Comparison of ENCODE assay signal across 1 cellular context in genomic region chr15:51971353-51972133, GRCh38.
TF ChIP-seq lines count a peak whose summit lies in the region.

TSS of gene LEO1 (minus strand) at chr15:51971778. CDS start at chr15:51971745, 33 bp downstream.

TF ChIP-seq in HepG2, 621 proteins besides CTCF, POLR2A, EP300 and RAD21 (continued from another document and continues in another):
- TF ChIP-seq, protein P1, sequence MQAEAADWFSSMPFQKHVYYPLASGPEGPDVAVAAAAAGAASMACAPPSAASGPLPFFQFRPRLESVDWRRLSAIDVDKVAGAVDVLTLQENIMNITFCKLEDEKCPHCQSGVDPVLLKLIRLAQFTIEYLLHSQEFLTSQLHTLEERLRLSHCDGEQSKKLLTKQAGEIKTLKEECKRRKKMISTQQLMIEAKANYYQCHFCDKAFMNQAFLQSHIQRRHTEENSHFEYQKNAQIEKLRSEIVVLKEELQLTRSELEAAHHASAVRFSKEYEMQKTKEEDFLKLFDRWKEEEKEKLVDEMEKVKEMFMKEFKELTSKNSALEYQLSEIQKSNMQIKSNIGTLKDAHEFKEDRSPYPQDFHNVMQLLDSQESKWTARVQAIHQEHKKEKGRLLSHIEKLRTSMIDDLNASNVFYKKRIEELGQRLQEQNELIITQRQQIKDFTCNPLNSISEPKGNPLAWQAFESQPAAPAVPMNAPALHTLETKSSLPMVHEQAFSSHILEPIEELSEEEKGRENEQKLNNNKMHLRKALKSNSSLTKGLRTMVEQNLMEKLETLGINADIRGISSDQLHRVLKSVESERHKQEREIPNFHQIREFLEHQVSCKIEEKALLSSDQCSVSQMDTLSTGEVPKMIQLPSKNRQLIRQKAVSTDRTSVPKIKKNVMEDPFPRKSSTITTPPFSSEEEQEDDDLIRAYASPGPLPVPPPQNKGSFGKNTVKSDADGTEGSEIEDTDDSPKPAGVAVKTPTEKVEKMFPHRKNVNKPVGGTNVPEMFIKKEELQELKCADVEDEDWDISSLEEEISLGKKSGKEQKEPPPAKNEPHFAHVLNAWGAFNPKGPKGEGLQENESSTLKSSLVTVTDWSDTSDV (CRISPR knock-in tag; IDR thresholded peaks at IDR 0.05): no peak
- TF ChIP-seq, protein P2, sequence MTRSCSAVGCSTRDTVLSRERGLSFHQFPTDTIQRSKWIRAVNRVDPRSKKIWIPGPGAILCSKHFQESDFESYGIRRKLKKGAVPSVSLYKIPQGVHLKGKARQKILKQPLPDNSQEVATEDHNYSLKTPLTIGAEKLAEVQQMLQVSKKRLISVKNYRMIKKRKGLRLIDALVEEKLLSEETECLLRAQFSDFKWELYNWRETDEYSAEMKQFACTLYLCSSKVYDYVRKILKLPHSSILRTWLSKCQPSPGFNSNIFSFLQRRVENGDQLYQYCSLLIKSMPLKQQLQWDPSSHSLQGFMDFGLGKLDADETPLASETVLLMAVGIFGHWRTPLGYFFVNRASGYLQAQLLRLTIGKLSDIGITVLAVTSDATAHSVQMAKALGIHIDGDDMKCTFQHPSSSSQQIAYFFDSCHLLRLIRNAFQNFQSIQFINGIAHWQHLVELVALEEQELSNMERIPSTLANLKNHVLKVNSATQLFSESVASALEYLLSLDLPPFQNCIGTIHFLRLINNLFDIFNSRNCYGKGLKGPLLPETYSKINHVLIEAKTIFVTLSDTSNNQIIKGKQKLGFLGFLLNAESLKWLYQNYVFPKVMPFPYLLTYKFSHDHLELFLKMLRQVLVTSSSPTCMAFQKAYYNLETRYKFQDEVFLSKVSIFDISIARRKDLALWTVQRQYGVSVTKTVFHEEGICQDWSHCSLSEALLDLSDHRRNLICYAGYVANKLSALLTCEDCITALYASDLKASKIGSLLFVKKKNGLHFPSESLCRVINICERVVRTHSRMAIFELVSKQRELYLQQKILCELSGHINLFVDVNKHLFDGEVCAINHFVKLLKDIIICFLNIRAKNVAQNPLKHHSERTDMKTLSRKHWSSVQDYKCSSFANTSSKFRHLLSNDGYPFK (CRISPR knock-in tag; IDR thresholded peaks at IDR 0.05; ENCODE audit: borderline replicate concordance): peak; percentile 100
- TF ChIP-seq NR2F6 (IDR thresholded peaks at IDR 0.05) (no peak), NR2F6 (CRISPR knock-in tag; IDR thresholded peaks at IDR 0.05) (0 out of 2 replicates have a peak, but pooled peaks have one; percentile 8), RXRB (CRISPR knock-in tag; IDR thresholded peaks at IDR 0.05; ENCODE audit: borderline replicate concordance) (peak; percentile 80), ZNF749 (CRISPR knock-in tag; IDR thresholded peaks at IDR 0.05; ENCODE audit: borderline replicate concordance) (0 out of 2 replicates have a peak, but pooled peaks have one; percentile 30), SRY (CRISPR knock-in tag; IDR thresholded peaks at IDR 0.05) (0 out of 2 replicates have a peak, but pooled peaks have one; percentile 26), ZNF644 (CRISPR knock-in tag; IDR thresholded peaks at IDR 0.05; ENCODE audit: low read depth) (no peak), FOXJ3 (CRISPR knock-in tag; IDR thresholded peaks at IDR 0.05; ENCODE audit: borderline replicate concordance) (peak; percentile 67; the same call in 1 of the 2 replicates), ZNF383 (CRISPR knock-in tag; IDR thresholded peaks at IDR 0.05; ENCODE audit: borderline replicate concordance) (peak; percentile 73; the same call in 1 of the 2 replicates), HOXA3 (CRISPR knock-in tag; IDR thresholded peaks at IDR 0.05) (peak; percentile 83), ZBTB26 (CRISPR knock-in tag; IDR thresholded peaks at IDR 0.05; ENCODE audit: borderline replicate concordance) (no peak), ZNF572 (CRISPR knock-in tag; IDR thresholded peaks at IDR 0.05) (no peak), SMAD1 (CRISPR knock-in tag; IDR thresholded peaks at IDR 0.05; ENCODE audit: borderline replicate concordance, low read depth) (0 out of 2 replicates have a peak, but pooled peaks have one; percentile 60), ATF5 (CRISPR knock-in tag; IDR thresholded peaks at IDR 0.05; ENCODE audit: low read depth) (peak; percentile 90; the same call in 1 of the 2 replicates), PITX1 (CRISPR knock-in tag; IDR thresholded peaks at IDR 0.05) (peak; percentile 76; the same call in 1 of the 2 replicates), AKNA (CRISPR knock-in tag; IDR thresholded peaks at IDR 0.05; ENCODE audit: borderline replicate concordance) (peak; percentile 77; the same call in 1 of the 2 replicates), KLF15 (CRISPR knock-in tag; IDR thresholded peaks at IDR 0.05; ENCODE audit: borderline replicate concordance) (peak; percentile 72; the same call in 1 of the 2 replicates), RBM39 (IDR thresholded peaks at IDR 0.05; ENCODE audit: low read depth, low read length, poor library complexity, severe bottlenecking) (peak; percentile 77), ZNF577 (CRISPR knock-in tag; IDR thresholded peaks at IDR 0.05; ENCODE audit: borderline replicate concordance, low read depth) (no peak), TCF7 (IDR thresholded peaks at IDR 0.05; ENCODE audit: low read depth) (no peak), MAFF (IDR thresholded peaks at IDR 0.05; ENCODE audit: low read depth, low read length) (no peak), ZNF615 (CRISPR knock-in tag; IDR thresholded peaks at IDR 0.05; ENCODE audit: borderline replicate concordance) (no peak), HMGA1 (CRISPR knock-in tag; conservative IDR thresholded peaks at IDR 0.05) (no peak), KAT2B (IDR thresholded peaks at IDR 0.05; ENCODE audit: borderline replicate concordance, low read depth, low read length) (no peak), TCF7L2 (IDR thresholded peaks at IDR 0.05; ENCODE audit: low read depth, low read length) (no peak), ZNF501 (CRISPR knock-in tag; IDR thresholded peaks at IDR 0.05) (peak; percentile 81), HNRNPLL (IDR thresholded peaks at IDR 0.05; ENCODE audit: low read depth, low read length, poor library complexity, severe bottlenecking) (peak; percentile 82), MIXL1 (CRISPR knock-in tag; IDR thresholded peaks at IDR 0.05) (peak; percentile 67; the same call in 1 of the 2 replicates), HDAC6 (IDR thresholded peaks at IDR 0.05; ENCODE audit: low read depth, low read length) (no peak)
- TF ChIP-seq, protein P3, sequence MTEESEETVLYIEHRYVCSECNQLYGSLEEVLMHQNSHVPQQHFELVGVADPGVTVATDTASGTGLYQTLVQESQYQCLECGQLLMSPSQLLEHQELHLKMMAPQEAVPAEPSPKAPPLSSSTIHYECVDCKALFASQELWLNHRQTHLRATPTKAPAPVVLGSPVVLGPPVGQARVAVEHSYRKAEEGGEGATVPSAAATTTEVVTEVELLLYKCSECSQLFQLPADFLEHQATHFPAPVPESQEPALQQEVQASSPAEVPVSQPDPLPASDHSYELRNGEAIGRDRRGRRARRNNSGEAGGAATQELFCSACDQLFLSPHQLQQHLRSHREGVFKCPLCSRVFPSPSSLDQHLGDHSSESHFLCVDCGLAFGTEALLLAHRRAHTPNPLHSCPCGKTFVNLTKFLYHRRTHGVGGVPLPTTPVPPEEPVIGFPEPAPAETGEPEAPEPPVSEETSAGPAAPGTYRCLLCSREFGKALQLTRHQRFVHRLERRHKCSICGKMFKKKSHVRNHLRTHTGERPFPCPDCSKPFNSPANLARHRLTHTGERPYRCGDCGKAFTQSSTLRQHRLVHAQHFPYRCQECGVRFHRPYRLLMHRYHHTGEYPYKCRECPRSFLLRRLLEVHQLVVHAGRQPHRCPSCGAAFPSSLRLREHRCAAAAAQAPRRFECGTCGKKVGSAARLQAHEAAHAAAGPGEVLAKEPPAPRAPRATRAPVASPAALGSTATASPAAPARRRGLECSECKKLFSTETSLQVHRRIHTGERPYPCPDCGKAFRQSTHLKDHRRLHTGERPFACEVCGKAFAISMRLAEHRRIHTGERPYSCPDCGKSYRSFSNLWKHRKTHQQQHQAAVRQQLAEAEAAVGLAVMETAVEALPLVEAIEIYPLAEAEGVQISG (CRISPR knock-in tag; IDR thresholded peaks at IDR 0.05): peak; percentile 97
- TF ChIP-seq, protein P4, sequence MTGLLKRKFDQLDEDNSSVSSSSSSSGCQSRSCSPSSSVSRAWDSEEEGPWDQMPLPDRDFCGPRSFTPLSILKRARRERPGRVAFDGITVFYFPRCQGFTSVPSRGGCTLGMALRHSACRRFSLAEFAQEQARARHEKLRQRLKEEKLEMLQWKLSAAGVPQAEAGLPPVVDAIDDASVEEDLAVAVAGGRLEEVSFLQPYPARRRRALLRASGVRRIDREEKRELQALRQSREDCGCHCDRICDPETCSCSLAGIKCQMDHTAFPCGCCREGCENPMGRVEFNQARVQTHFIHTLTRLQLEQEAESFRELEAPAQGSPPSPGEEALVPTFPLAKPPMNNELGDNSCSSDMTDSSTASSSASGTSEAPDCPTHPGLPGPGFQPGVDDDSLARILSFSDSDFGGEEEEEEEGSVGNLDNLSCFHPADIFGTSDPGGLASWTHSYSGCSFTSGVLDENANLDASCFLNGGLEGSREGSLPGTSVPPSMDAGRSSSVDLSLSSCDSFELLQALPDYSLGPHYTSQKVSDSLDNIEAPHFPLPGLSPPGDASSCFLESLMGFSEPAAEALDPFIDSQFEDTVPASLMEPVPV (CRISPR knock-in tag; IDR thresholded peaks at IDR 0.05): no peak
- TF ChIP-seq, protein P5, sequence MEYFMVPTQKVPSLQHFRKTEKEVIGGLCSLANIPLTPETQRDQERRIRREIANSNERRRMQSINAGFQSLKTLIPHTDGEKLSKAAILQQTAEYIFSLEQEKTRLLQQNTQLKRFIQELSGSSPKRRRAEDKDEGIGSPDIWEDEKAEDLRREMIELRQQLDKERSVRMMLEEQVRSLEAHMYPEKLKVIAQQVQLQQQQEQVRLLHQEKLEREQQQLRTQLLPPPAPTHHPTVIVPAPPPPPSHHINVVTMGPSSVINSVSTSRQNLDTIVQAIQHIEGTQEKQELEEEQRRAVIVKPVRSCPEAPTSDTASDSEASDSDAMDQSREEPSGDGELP (IDR thresholded peaks at IDR 0.05; ENCODE audit: borderline replicate concordance, low read depth): peak; percentile 24; the same call in 1 of the 2 replicates
- TF ChIP-seq, protein P6, sequence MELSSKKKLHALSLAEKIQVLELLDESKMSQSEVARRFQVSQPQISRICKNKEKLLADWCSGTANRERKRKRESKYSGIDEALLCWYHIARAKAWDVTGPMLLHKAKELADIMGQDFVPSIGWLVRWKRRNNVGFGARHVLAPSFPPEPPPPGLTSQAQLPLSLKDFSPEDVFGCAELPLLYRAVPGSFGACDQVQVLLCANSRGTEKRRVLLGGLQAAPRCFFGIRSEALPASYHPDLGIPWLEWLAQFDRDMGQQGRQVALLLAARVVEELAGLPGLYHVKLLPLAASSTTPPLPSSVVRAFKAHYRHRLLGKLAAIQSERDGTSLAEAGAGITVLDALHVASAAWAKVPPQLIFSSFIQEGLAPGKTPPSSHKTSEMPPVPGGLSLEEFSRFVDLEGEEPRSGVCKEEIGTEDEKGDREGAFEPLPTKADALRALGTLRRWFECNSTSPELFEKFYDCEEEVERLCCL (CRISPR knock-in tag; IDR thresholded peaks at IDR 0.05; ENCODE audit: borderline replicate concordance): 0 out of 2 replicates have a peak, but pooled peaks have one; percentile 80
- TF ChIP-seq, protein P7, sequence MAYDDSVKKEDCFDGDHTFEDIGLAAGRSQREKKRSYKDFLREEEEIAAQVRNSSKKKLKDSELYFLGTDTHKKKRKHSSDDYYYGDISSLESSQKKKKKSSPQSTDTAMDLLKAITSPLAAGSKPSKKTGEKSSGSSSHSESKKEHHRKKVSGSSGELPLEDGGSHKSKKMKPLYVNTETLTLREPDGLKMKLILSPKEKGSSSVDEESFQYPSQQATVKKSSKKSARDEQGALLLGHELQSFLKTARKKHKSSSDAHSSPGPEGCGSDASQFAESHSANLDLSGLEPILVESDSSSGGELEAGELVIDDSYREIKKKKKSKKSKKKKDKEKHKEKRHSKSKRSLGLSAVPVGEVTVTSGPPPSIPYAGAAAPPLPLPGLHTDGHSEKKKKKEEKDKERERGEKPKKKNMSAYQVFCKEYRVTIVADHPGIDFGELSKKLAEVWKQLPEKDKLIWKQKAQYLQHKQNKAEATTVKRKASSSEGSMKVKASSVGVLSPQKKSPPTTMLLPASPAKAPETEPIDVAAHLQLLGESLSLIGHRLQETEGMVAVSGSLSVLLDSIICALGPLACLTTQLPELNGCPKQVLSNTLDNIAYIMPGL (CRISPR knock-in tag; IDR thresholded peaks at IDR 0.05; ENCODE audit: borderline replicate concordance in 1 of 2, low read depth in 1 of 2): peak; percentile 92 to 98
